Comparison of ENCODE assay signal across 2 cellular contexts in genomic region chr3:66554178-66554577, GRCh38.
TF ChIP-seq lines count a peak whose summit lies in the region.

No MANE protein-coding gene starts in this region.

TF ChIP-seq in endothelial cell of umbilical vein, 7 proteins besides CTCF, POLR2A, EP300 and RAD21:
- TF ChIP-seq FOS (IDR thresholded peaks at IDR 0.05; ENCODE audit: borderline replicate concordance, insufficient read depth, low read length), result peak; percentile 51
- peak; percentile 17 for TF ChIP-seq JUN (IDR thresholded peaks at IDR 0.05; ENCODE audit: borderline replicate concordance, insufficient read depth, insufficient read length, low read depth)
- TF ChIP-seq EZH2 (IDR thresholded peaks at IDR 0.05; ENCODE audit: borderline replicate concordance, low read depth, low read length, severe bottlenecking), result no peak

TF ChIP-seq in SK-N-SH, 30 proteins besides CTCF, POLR2A, EP300 and RAD21:
- no peak for TF ChIP-seq RXRA (IDR thresholded peaks at IDR 0.05; ENCODE audit: borderline replicate concordance, low read depth)
- TF ChIP-seq NFIC (IDR thresholded peaks at IDR 0.05; ENCODE audit: borderline replicate concordance), result no peak
- no peak for TF ChIP-seq SMC3 (IDR thresholded peaks at IDR 0.05; ENCODE audit: low read depth, low read length)
- no peak for TF ChIP-seq RCOR1 (IDR thresholded peaks at IDR 0.05; ENCODE audit: low read length)
- TF ChIP-seq FOXJ3 (CRISPR knock-in tag; IDR thresholded peaks at IDR 0.05), result no peak
- TF ChIP-seq SIN3A (IDR thresholded peaks at IDR 0.05; ENCODE audit: borderline replicate concordance, low read depth, low read length), result no peak
